1 cellular context compared by ENCODE assay signal in the genomic region with DNA sequence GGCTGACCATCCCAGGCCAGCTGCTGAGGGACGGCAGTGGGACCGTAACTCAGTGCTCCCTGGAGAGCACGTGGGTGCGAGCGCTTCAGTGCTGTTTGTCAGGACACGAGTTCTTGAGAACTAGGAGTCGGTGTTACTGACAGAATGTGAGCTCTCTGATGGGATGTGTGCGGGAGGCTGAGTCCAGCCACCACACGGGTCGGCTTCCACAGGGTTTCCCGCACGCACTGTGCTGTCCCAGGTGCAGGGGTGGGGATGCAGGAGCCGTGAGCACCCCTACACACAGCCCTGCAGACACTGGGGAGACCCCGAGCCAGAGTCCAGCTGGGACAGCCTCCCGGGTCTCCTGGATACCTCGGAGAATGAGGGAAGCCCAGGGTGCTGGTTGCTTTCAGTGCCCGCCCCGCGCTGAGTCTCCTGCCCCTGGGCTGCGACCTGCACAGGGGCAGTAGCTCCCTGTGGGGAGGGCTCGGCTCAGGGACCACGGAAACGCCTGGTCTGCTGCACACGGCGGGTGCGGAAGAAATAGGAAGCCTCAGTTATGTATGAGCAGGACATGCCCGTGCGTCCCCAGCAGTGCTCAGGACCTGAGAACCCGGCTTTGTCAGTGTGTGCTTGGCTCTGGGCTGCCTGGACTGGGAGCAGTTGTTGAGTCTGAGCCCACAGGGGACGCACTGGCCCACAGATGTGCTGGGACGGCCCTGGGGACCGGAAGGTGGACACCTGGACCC.
TF ChIP-seq lines count a peak whose summit lies in the region.

No MANE protein-coding gene starts in this region.

TF ChIP-seq in K562, 482 proteins besides CTCF, POLR2A, EP300 and RAD21 (continued from another document):
- TF ChIP-seq, protein P1, sequence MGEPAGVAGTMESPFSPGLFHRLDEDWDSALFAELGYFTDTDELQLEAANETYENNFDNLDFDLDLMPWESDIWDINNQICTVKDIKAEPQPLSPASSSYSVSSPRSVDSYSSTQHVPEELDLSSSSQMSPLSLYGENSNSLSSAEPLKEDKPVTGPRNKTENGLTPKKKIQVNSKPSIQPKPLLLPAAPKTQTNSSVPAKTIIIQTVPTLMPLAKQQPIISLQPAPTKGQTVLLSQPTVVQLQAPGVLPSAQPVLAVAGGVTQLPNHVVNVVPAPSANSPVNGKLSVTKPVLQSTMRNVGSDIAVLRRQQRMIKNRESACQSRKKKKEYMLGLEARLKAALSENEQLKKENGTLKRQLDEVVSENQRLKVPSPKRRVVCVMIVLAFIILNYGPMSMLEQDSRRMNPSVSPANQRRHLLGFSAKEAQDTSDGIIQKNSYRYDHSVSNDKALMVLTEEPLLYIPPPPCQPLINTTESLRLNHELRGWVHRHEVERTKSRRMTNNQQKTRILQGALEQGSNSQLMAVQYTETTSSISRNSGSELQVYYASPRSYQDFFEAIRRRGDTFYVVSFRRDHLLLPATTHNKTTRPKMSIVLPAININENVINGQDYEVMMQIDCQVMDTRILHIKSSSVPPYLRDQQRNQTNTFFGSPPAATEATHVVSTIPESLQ (CRISPR knock-in tag; IDR thresholded peaks at IDR 0.05) = no peak
- no peak for TF ChIP-seq TCF7L2 (IDR thresholded peaks at IDR 0.05; ENCODE audit: low read depth, low read length)
- no peak for TF ChIP-seq HNRNPLL (IDR thresholded peaks at IDR 0.05; ENCODE audit: low read depth, low read length, poor library complexity, severe bottlenecking)
- TF ChIP-seq ZNF277 (CRISPR knock-in tag; IDR thresholded peaks at IDR 0.05; ENCODE audit: borderline replicate concordance) = no peak
- TF ChIP-seq ZBTB12 (CRISPR knock-in tag; IDR thresholded peaks at IDR 0.05) = no peak
- no peak for TF ChIP-seq KDM2B (CRISPR knock-in tag; IDR thresholded peaks at IDR 0.05)
- TF ChIP-seq, protein P2, sequence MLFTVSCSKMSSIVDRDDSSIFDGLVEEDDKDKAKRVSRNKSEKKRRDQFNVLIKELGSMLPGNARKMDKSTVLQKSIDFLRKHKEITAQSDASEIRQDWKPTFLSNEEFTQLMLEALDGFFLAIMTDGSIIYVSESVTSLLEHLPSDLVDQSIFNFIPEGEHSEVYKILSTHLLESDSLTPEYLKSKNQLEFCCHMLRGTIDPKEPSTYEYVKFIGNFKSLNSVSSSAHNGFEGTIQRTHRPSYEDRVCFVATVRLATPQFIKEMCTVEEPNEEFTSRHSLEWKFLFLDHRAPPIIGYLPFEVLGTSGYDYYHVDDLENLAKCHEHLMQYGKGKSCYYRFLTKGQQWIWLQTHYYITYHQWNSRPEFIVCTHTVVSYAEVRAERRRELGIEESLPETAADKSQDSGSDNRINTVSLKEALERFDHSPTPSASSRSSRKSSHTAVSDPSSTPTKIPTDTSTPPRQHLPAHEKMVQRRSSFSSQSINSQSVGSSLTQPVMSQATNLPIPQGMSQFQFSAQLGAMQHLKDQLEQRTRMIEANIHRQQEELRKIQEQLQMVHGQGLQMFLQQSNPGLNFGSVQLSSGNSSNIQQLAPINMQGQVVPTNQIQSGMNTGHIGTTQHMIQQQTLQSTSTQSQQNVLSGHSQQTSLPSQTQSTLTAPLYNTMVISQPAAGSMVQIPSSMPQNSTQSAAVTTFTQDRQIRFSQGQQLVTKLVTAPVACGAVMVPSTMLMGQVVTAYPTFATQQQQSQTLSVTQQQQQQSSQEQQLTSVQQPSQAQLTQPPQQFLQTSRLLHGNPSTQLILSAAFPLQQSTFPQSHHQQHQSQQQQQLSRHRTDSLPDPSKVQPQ (CRISPR knock-in tag; IDR thresholded peaks at IDR 0.05; ENCODE audit: borderline replicate concordance) = no peak
- TF ChIP-seq SREBF2 (CRISPR knock-in tag; IDR thresholded peaks at IDR 0.05) = no peak
